In the genomic region with DNA sequence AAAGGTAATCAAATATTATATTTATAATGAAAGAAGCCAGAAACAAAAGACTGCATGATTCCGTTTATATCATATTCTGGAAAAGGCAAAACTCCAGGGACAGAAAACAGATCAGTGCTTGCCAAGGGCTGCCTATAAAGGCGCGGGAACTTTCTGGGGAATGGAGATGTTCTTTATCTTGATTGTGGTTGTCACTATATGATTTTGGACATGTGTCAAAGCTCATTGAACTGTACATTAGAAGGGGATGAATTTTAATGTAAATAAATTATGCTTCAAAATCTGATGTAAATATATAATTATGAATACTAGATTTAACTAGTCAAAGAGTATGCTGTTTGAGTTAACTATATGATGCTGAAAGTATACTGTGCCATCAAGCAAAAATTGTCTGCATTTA, we compare ENCODE assay signal across 20 cellular contexts.
DNase-seq lines count a peak whose midpoint lies in the region; ATAC-seq and TF ChIP-seq lines count a peak whose summit lies in the region.
"Had no signal": no experiment of that assay in that cellular context is flagged by ENCODE, and none has a peak within 500 bp of the region (broad histone marks: within the 10 kb centered on the region; RNA-seq: fewer than 3 reads in every experiment).

No MANE protein-coding gene starts in this region.

- peaks cover 3% of the 10 kb centered on the region for H3K27me3 Mint-ChIP-seq in activated CD4-positive, alpha-beta T cell treated with anti-CD3 and anti-CD28 coated beads, Interleukin-2, amount 10 ng/mL, durations not matched to agents 24 days and 14 days
- H3K27me3 Mint-ChIP-seq in activated T-cell treated with anti-CD3 and anti-CD28 coated beads, Interleukin-2, amount 50 U/mL, for 72 hours (ENCODE audit: low read depth): peaks cover 16% of the 10 kb centered on the region
- H3K27me3 Mint-ChIP-seq: CD8-positive, alpha-beta memory T cell had no signal

- no peaks in the 10 kb centered on the region for H3K79me2 ChIP-seq in SK-N-SH (ENCODE audit: insufficient read depth)

- intact Hi-C loops in activated CD4-positive, alpha-beta T cell treated with anti-CD3 and anti-CD28 coated beads, Interleukin-2, amount 10 ng/mL, durations not matched to agents 24 days and 14 days (cut with micrococcal nuclease): loop anchor here (5.0 kb wide), 1 partner anchor 419 kb away; a partner anchor contains a TSS

- POLR2A ChIA-PET in SK-N-SH (lab: Yijun Ruan, JAX): no interaction called here

- DNase-seq in activated CD4-positive, alpha-beta T cell treated with anti-CD3 and anti-CD28 coated beads, Interleukin-2, amount 10 ng/mL, durations not matched to agents 24 days and 14 days: peak; percentile 46
- DNase-seq in activated CD4-positive, alpha-beta T cell treated with anti-CD3 and anti-CD28 coated beads for 48 hours: no peak
- DNase-seq in SK-N-SH: peak; percentile 33
- DNase-seq in KG1 (lab: John Stamatoyannopoulos, UW): no peak
- no peak for DNase-seq in activated T-cell treated with anti-CD3 and anti-CD28 coated beads, Interleukin-2, amount 50 U/mL, for 72 hours
- DNase-seq in activated T-cell treated with anti-CD3 and anti-CD28 coated beads, Interleukin-2, amount 50 U/mL, for 48 hours: no peak
- DNase-seq: AML-193; C1 segment of cervical spinal cord; CD4-positive, CD25-positive, alpha-beta regulatory T cell; CD8-positive, alpha-beta memory T cell; COR-L47; DMS 273 treated with DMSO at 0.1 percent for 48 hours; DMS53; DND-41; EL; GOT3; H7 had no signal

- no peaks in the 10 kb centered on the region for H4K20me1 ChIP-seq in SK-N-SH (ENCODE audit: insufficient read depth)

- TF ChIP-seq EP300 in SK-N-SH (IDR thresholded peaks at IDR 0.05; ENCODE audit: borderline replicate concordance in 1 of 2, low read depth in 1 of 2, low read length in 1 of 2): peak in 1 of 2 experiments; percentile 72; a peak in 2 of 4 replicates

- WGBS in SK-N-SH (ENCODE audit: low lambda C conversion rate): 49% methylated on average over 3 of the region's 3 CpGs

- H3K9me3 ChIP-seq in KOPT-K1 (ENCODE audit: insufficient read depth, low read length, poor library complexity, severe bottlenecking) (no peaks in the 10 kb centered on the region), SK-N-SH (no peaks in the 10 kb centered on the region)
- H3K9me3 ChIP-seq: A549 had no signal

- TF ChIP-seq RAD21 in SK-N-SH (IDR thresholded peaks at IDR 0.05; ENCODE audit: low read length): no peak

- H3K27ac ChIP-seq in KOPT-K1 (ENCODE audit: low read depth, low read length, poor library complexity, severe bottlenecking) (peak overlapping the region; percentile 62), SK-N-SH (ENCODE audit: low read depth in 2 of 2, low read length in 1 of 2) (peak overlapping the region in 1 of 2 experiments; percentile 91; a peak in 1 of 4 replicates)
- H3K27ac ChIP-seq: 22Rv1, A549 had no signal

- no peaks in the 10 kb centered on the region for H3K9me2 ChIP-seq in SK-N-SH

- no peak overlapping the region for H3K9ac ChIP-seq in SK-N-SH

- H3K4me1 Mint-ChIP-seq in activated CD4-positive, alpha-beta T cell treated with anti-CD3 and anti-CD28 coated beads, Interleukin-2, amount 10 ng/mL, durations not matched to agents 24 days and 14 days: peaks cover 18% of the 10 kb centered on the region
- peaks cover 17% of the 10 kb centered on the region for H3K4me1 Mint-ChIP-seq in activated T-cell treated with anti-CD3 and anti-CD28 coated beads, Interleukin-2, amount 50 U/mL, for 72 hours (ENCODE audit: low read depth)

- H3K36me3 ChIP-seq in KOPT-K1 (ENCODE audit: insufficient read depth, low read length) (no peaks in the 10 kb centered on the region), SK-N-SH (replicated peaks in 1 of 2; ENCODE audit: control insufficient read depth in 1 of 2, insufficient read depth in 2 of 2, low read length in 1 of 2) (no peaks in the 10 kb centered on the region)

- no peaks in the 10 kb centered on the region for H3K9me3 Mint-ChIP-seq in activated CD4-positive, alpha-beta T cell treated with anti-CD3 and anti-CD28 coated beads, Interleukin-2, amount 10 ng/mL, durations not matched to agents 24 days and 14 days
- H3K9me3 Mint-ChIP-seq in activated T-cell treated with anti-CD3 and anti-CD28 coated beads, Interleukin-2, amount 50 U/mL, for 72 hours: no peaks in the 10 kb centered on the region
- H3K9me3 Mint-ChIP-seq: CD4-positive, CD25-positive, alpha-beta regulatory T cell; CD8-positive, alpha-beta memory T cell had no signal

- H3K4me1 ChIP-seq in SK-N-SH (ENCODE audit: control insufficient read depth in 1 of 2, insufficient read depth in 2 of 2, low read depth in 1 of 2, low read length in 1 of 2): peaks cover 0 to 11% of the 10 kb centered on the region in 2 experiments; a peak in 3 of 4 replicates
- H3K4me1 ChIP-seq: A549 had no signal

- H3K27me3 ChIP-seq in SK-N-SH (ENCODE audit: insufficient read depth): no peaks in the 10 kb centered on the region

- H3K36me3 Mint-ChIP-seq in activated CD4-positive, alpha-beta T cell treated with anti-CD3 and anti-CD28 coated beads, Interleukin-2, amount 10 ng/mL, durations not matched to agents 24 days and 14 days (ENCODE audit: low read depth): peaks cover 1% of the 10 kb centered on the region
- no peaks in the 10 kb centered on the region for H3K36me3 Mint-ChIP-seq in activated T-cell treated with anti-CD3 and anti-CD28 coated beads, Interleukin-2, amount 50 U/mL, for 72 hours (ENCODE audit: insufficient read depth in 2 of 2)
- H3K36me3 Mint-ChIP-seq: CD4-positive, CD25-positive, alpha-beta regulatory T cell had no signal

- H3F3A ChIP-seq in SK-N-SH (replicated peaks; ENCODE audit: insufficient read depth): no peaks in the 10 kb centered on the region

- no peak overlapping the region for H3K4me2 ChIP-seq in SK-N-SH

- CTCF ChIA-PET in SK-N-SH (lab: Yijun Ruan, JAX): interaction anchor here (0.7 to 1.7 kb wide), 4 partner anchors 11 to 125 kb away, joined by 3 to 7 read pairs (median 4); no protein-coding TSS in a partner anchor

- TF ChIP-seq CTCF in SK-N-SH (IDR thresholded peaks at IDR 0.05): no peak

- H2AFZ ChIP-seq in SK-N-SH (ENCODE audit: low read depth): peak overlapping the region; percentile 54

- H3K27ac Mint-ChIP-seq in activated CD4-positive, alpha-beta T cell treated with anti-CD3 and anti-CD28 coated beads, Interleukin-2, amount 10 ng/mL, durations not matched to agents 24 days and 14 days: peak overlapping the region; percentile 72
- no peak overlapping the region for H3K27ac Mint-ChIP-seq in activated T-cell treated with anti-CD3 and anti-CD28 coated beads, Interleukin-2, amount 50 U/mL, for 72 hours

- no peak overlapping the region for H3K4me3 ChIP-seq in SK-N-SH (ENCODE audit: low read depth in 2 of 2, low read length in 1 of 2)
- H3K4me3 ChIP-seq: A549 had no signal

- H3K4me3 Mint-ChIP-seq in activated CD4-positive, alpha-beta T cell treated with anti-CD3 and anti-CD28 coated beads, Interleukin-2, amount 10 ng/mL, durations not matched to agents 24 days and 14 days: no peak overlapping the region
- H3K4me3 Mint-ChIP-seq in activated T-cell treated with anti-CD3 and anti-CD28 coated beads, Interleukin-2, amount 50 U/mL, for 72 hours: no peak overlapping the region

- no peak for ATAC-seq in activated T-cell treated with anti-CD3 and anti-CD28 coated beads, Interleukin-2, amount 50 U/mL, for 72 hours (replicated peaks in 1 of 2)
- ATAC-seq: A549 had no signal

TF ChIP-seq in SK-N-SH, 30 proteins besides CTCF, POLR2A, EP300 and RAD21:
- TF ChIP-seq MXI1 (IDR thresholded peaks at IDR 0.05; ENCODE audit: low read depth, low read length): 0 out of 2 replicates have a peak, but pooled peaks have one; percentile 21
- peak; percentile 38; the same call in 1 of the 2 replicates for TF ChIP-seq GATA2 (CRISPR knock-in tag; IDR thresholded peaks at IDR 0.05)
- TF ChIP-seq, protein P1, sequence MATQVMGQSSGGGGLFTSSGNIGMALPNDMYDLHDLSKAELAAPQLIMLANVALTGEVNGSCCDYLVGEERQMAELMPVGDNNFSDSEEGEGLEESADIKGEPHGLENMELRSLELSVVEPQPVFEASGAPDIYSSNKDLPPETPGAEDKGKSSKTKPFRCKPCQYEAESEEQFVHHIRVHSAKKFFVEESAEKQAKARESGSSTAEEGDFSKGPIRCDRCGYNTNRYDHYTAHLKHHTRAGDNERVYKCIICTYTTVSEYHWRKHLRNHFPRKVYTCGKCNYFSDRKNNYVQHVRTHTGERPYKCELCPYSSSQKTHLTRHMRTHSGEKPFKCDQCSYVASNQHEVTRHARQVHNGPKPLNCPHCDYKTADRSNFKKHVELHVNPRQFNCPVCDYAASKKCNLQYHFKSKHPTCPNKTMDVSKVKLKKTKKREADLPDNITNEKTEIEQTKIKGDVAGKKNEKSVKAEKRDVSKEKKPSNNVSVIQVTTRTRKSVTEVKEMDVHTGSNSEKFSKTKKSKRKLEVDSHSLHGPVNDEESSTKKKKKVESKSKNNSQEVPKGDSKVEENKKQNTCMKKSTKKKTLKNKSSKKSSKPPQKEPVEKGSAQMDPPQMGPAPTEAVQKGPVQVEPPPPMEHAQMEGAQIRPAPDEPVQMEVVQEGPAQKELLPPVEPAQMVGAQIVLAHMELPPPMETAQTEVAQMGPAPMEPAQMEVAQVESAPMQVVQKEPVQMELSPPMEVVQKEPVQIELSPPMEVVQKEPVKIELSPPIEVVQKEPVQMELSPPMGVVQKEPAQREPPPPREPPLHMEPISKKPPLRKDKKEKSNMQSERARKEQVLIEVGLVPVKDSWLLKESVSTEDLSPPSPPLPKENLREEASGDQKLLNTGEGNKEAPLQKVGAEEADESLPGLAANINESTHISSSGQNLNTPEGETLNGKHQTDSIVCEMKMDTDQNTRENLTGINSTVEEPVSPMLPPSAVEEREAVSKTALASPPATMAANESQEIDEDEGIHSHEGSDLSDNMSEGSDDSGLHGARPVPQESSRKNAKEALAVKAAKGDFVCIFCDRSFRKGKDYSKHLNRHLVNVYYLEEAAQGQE (IDR thresholded peaks at IDR 0.05; ENCODE audit: low read depth, low read length): no peak
- 0 out of 2 replicates have a peak, but pooled peaks have one; percentile 10 for TF ChIP-seq TCF12 (IDR thresholded peaks at IDR 0.05)

Comparison
In these comparisons a context has a peak if more than half of its experiments do, and no peak if none do; other contexts are left out.
1. DNase-seq: peak in activated CD4-positive, alpha-beta T cell treated with anti-CD3 and anti-CD28 coated beads, Interleukin-2, amount 10 ng/mL, durations not matched to agents 24 days and 14 days (single experiment) and SK-N-SH (single experiment); none in activated CD4-positive, alpha-beta T cell treated with anti-CD3 and anti-CD28 coated beads for 48 hours (single experiment), KG1 (single experiment), activated T-cell treated with anti-CD3 and anti-CD28 coated beads, Interleukin-2, amount 50 U/mL, for 72 hours (0 of 2) and activated T-cell treated with anti-CD3 and anti-CD28 coated beads, Interleukin-2, amount 50 U/mL, for 48 hours (0 of 2).